17 cellular contexts compared by ENCODE assay signal in the genomic region with DNA sequence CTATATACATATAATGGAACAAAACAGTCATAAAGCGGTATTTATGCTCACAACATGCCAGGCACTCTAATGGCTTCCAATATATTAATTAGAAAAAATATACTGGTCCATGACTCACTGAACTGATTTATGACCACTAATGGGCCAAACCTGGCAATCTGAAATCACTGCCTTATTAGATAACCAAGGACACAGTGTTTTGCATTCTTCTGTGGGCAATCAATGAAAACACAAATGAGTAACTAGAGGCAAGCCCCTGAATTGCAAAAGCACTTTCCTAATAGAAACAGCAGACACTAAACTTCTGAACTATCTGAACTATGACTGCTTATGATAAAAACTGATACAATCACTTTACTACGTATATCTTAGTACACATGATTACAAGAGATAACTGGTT. TPM values are rescaled to one million over a fixed set of nuclear protein-coding genes. Genes with fewer than 3 reads are reported as not detected.
A peak's percentile ranks its signal among the peaks of the same experiment; 100 is the strongest.
DNase-seq lines count a peak whose midpoint lies in the region; ATAC-seq, FAIRE-seq and TF ChIP-seq lines count a peak whose summit lies in the region.
"Had no signal": no experiment of that assay in that cellular context is flagged by ENCODE, and none has a peak within 500 bp of the region (broad histone marks: within the 10 kb centered on the region; RNA-seq: fewer than 3 reads in every experiment).

No MANE protein-coding gene starts in this region.

- no peak for FAIRE-seq in astrocyte (lab: Jason Lieb, UNC)
- FAIRE-seq: frontal cortex had no signal

- no peaks in the 10 kb centered on the region for H3K9me3 ChIP-seq in astrocyte (ENCODE audit: insufficient read depth, low read depth, low read length)
- H3K9me3 ChIP-seq: neutrophil, vagina had no signal

- H3K27ac ChIP-seq in astrocyte (ENCODE audit: low read depth, low read length): no peak overlapping the region
- H3K27ac ChIP-seq: SJSA1, vagina had no signal

- TF ChIP-seq CTCF in astrocyte (IDR thresholded peaks at IDR 0.05; ENCODE audit: insufficient read depth, low read depth, low read length): no peak

- no peak overlapping the region for H3K4me3 ChIP-seq in astrocyte (ENCODE audit: insufficient read depth, low read depth, low read length)
- H3K4me3 ChIP-seq: SJSA1, vagina had no signal

- H3K79me2 ChIP-seq in astrocyte (ENCODE audit: insufficient read depth, low read length): peaks cover 72% of the 10 kb centered on the region

- H2AFZ ChIP-seq in astrocyte (ENCODE audit: low read depth, low read length): no peak overlapping the region

- no peak overlapping the region for H3K9ac ChIP-seq in astrocyte (ENCODE audit: low read length)

- H3K27me3 Mint-ChIP-seq in astrocyte (ENCODE audit: low read depth, unreplicated experiment): no peaks in the 10 kb centered on the region
- H3K27me3 Mint-ChIP-seq in T-helper 2 cell treated with Interferon-gamma antibody and Interleukin-4, amounts not matched to agents 5 μg/mL and 100 μg/mL, for 36 hours (ENCODE audit: low read depth): no peaks in the 10 kb centered on the region
- H3K27me3 Mint-ChIP-seq: B cell had no signal

- H3K27ac Mint-ChIP-seq in astrocyte (ENCODE audit: unreplicated experiment): peak overlapping the region; percentile 58
- no peak overlapping the region for H3K27ac Mint-ChIP-seq in T-helper 2 cell treated with Interferon-gamma antibody and Interleukin-4, amounts not matched to agents 5 μg/mL and 100 μg/mL, for 36 hours
- H3K27ac Mint-ChIP-seq: B cell had no signal

- no peaks in the 10 kb centered on the region for H3K9me3 Mint-ChIP-seq in astrocyte (ENCODE audit: unreplicated experiment)
- peaks cover 5% of the 10 kb centered on the region for H3K9me3 Mint-ChIP-seq in T-helper 2 cell treated with Interferon-gamma antibody and Interleukin-4, amounts not matched to agents 5 μg/mL and 100 μg/mL, for 36 hours

- H3K27me3 ChIP-seq in astrocyte (ENCODE audit: insufficient read depth, low read length): no peaks in the 10 kb centered on the region
- H3K27me3 ChIP-seq: neutrophil, vagina had no signal

- no peak for ATAC-seq in HG03520 (IDR thresholded peaks at IDR 0.05; ENCODE audit: unreplicated experiment)
- ATAC-seq: activated CD4-positive, CD25-positive, alpha-beta regulatory T cell treated with anti-CD3 and anti-CD28 coated beads, Interleukin-2, amount 50 U/mL, for 24 hours had no signal

- H3K4me1 ChIP-seq in astrocyte (ENCODE audit: insufficient read depth, low read length): peaks cover 13% of the 10 kb centered on the region

- H4K20me1 ChIP-seq in astrocyte (ENCODE audit: insufficient read depth, low read length): peaks cover 45% of the 10 kb centered on the region

- H3K4me3 Mint-ChIP-seq in astrocyte (ENCODE audit: unreplicated experiment): peak overlapping the region; percentile 24
- H3K4me3 Mint-ChIP-seq in T-helper 2 cell treated with Interferon-gamma antibody and Interleukin-4, amounts not matched to agents 5 μg/mL and 100 μg/mL, for 36 hours: no peak overlapping the region
- H3K4me3 Mint-ChIP-seq: B cell had no signal

- peak overlapping the region; percentile 95 for H3K4me2 ChIP-seq in astrocyte (ENCODE audit: low read length)

- peaks cover 4% of the 10 kb centered on the region for H3K36me3 ChIP-seq in astrocyte (ENCODE audit: insufficient read depth, low read length)
- H3K36me3 ChIP-seq: neutrophil had no signal

- H3K4me1 Mint-ChIP-seq in astrocyte (ENCODE audit: low read depth, unreplicated experiment): peaks cover 13% of the 10 kb centered on the region
- peaks cover 43% of the 10 kb centered on the region for H3K4me1 Mint-ChIP-seq in T-helper 2 cell treated with Interferon-gamma antibody and Interleukin-4, amounts not matched to agents 5 μg/mL and 100 μg/mL, for 36 hours (ENCODE audit: low read depth)

- H3K36me3 Mint-ChIP-seq in astrocyte (ENCODE audit: low read depth, unreplicated experiment): peaks cover 1% of the 10 kb centered on the region
- peaks cover 10% of the 10 kb centered on the region for H3K36me3 Mint-ChIP-seq in T-helper 2 cell treated with Interferon-gamma antibody and Interleukin-4, amounts not matched to agents 5 μg/mL and 100 μg/mL, for 36 hours (ENCODE audit: low read depth)

- DNase-seq in AG08396 (ENCODE audit: low spot score): peak; percentile 34
- peak; percentile 41 for DNase-seq in HuH-7 (ENCODE audit: low spot score)
- peak; percentile 66 for DNase-seq in astrocyte (ENCODE audit: low read depth)
- peak; percentile 73 for DNase-seq in iris pigment epithelial cell (ENCODE audit: low read depth)
- DNase-seq in NCI-H2081 (lab: John Stamatoyannopoulos, UW): no peak
- no peak for DNase-seq in SK-N-DZ (ENCODE audit: low spot score)
- DNase-seq in T-helper 2 cell treated with Interferon-gamma antibody and Interleukin-4, amounts not matched to agents 5 μg/mL and 100 μg/mL, for 36 hours (ENCODE audit: low spot score): no peak
- DNase-seq: central memory CD4-positive, alpha-beta T cell; NCI-H1092; NCI-H774 had no signal

RNA-seq across cellular contexts. Expression of a gene that starts 3.5 kb away (rescaled TPM):
- total RNA-seq in astrocyte: 27.5 TPM in 2 replicates
- polyA plus RNA-seq in SK-N-DZ (2014; cell fraction: cytosol; rRNA removed): 5.1 and 11.1 TPM in 2 replicates
- 1.4 and 1.7 TPM in 2 replicates for polyA plus RNA-seq in SK-N-DZ (2014; cell fraction: nucleus; rRNA removed)

RNA-seq across cellular contexts. Expression of a gene that starts 26.7 kb away (rescaled TPM):
- total RNA-seq in astrocyte: 47.5 and 55.3 TPM in 2 replicates
- polyA plus RNA-seq in SK-N-DZ (2014; cell fraction: cytosol; rRNA removed): 9.0 and 12.3 TPM in 2 replicates
- 171 and 227 TPM in 2 replicates for polyA plus RNA-seq in SK-N-DZ (2014; cell fraction: nucleus; rRNA removed)

Comparison
In these comparisons a context has a peak if more than half of its experiments do, and no peak if none do; other contexts are left out.
1. DNase-seq: peak in AG08396 (single experiment), HuH-7 (single experiment), astrocyte (single experiment) and iris pigment epithelial cell (single experiment); none in NCI-H2081 (0 of 2), SK-N-DZ (single experiment) and T-helper 2 cell treated with Interferon-gamma antibody and Interleukin-4, amounts not matched to agents 5 μg/mL and 100 μg/mL, for 36 hours (single experiment).